Comparison of ENCODE assay signal across 8 cellular contexts in genomic region chr11:57459112-57460016, GRCh38. TPM values are rescaled to one million over a fixed set of nuclear protein-coding genes. Genes with fewer than 3 reads are reported as not detected.
DNase-seq lines count a peak whose midpoint lies in the region; ATAC-seq and TF ChIP-seq lines count a peak whose summit lies in the region.

No MANE protein-coding gene starts in this region.

- peak overlapping the region; percentile 83 for H3K27ac Mint-ChIP-seq in T-helper 17 cell
- no peak overlapping the region for H3K27ac Mint-ChIP-seq in endodermal cell

- H3K4me1 Mint-ChIP-seq in T-helper 17 cell (peaks cover 23% of the 10 kb centered on the region), endodermal cell (peaks cover 22% of the 10 kb centered on the region)

- peaks cover 98% of the 10 kb centered on the region for H3K27me3 ChIP-seq in endodermal cell (ENCODE audit: control insufficient read depth, insufficient read depth, low read length, poor library complexity, severe bottlenecking)
- peaks cover 75% of the 10 kb centered on the region for H3K27me3 ChIP-seq in neutrophil
- peaks cover 75% of the 10 kb centered on the region for H3K27me3 ChIP-seq in gastroesophageal sphincter

- H3K9me3 ChIP-seq in T-helper 17 cell (ENCODE audit: control insufficient read depth, low read length, poor library complexity, severe bottlenecking) (no peaks in the 10 kb centered on the region), endodermal cell (ENCODE audit: control insufficient read depth, low read length) (no peaks in the 10 kb centered on the region), neutrophil (no peaks in the 10 kb centered on the region), gastroesophageal sphincter (no peaks in the 10 kb centered on the region)

- H3K4me3 Mint-ChIP-seq in T-helper 17 cell (peak overlapping the region; percentile 96), endodermal cell (peak overlapping the region; percentile 60)

- peak; percentile 39 for ATAC-seq in T-helper 17 cell
- ATAC-seq in gastroesophageal sphincter: no peak

- H3K4me1 ChIP-seq in endodermal cell (ENCODE audit: control insufficient read depth, insufficient read depth, low read length) (peaks cover 1% of the 10 kb centered on the region), neutrophil (ENCODE audit: control insufficient read depth in 1 of 2, insufficient read depth in 1 of 2, low read depth in 1 of 2, low read length in 1 of 2) (peaks cover 34 to 43% of the 10 kb centered on the region in 2 experiments), gastroesophageal sphincter (peaks cover 0 to 46% (median 27%) of the 10 kb centered on the region in 3 donors)

- H3K27me3 Mint-ChIP-seq in T-helper 17 cell (peaks cover 31% of the 10 kb centered on the region), endodermal cell (ENCODE audit: insufficient read depth) (peaks cover 94% of the 10 kb centered on the region)

- H3K4me3 ChIP-seq in endodermal cell (ENCODE audit: low read length) (peak overlapping the region; percentile 62), neutrophil (ENCODE audit: low read depth in 1 of 2, low read length in 1 of 2) (peak overlapping the region; percentile 51 to 66), gastroesophageal sphincter (peak overlapping the region in 1 of 2 donors; percentile 52)

- H3K36me3 Mint-ChIP-seq in T-helper 17 cell (ENCODE audit: low read depth) (peaks cover 5% of the 10 kb centered on the region), endodermal cell (ENCODE audit: low read depth) (no peaks in the 10 kb centered on the region)

- WGBS in endodermal cell (ENCODE audit: insufficient coverage in 1 of 2, insufficient read length in 1 of 2), 2 experiments: 0 to 1% methylated on average over 17 to 65 of the region's 65 CpGs
- 2 to 3% methylated on average over 12 to 22 of the region's 65 CpGs for WGBS in gastroesophageal sphincter (ENCODE audit: low coverage in 1 of 2), 2 donors

- H3K27ac ChIP-seq in endodermal cell (ENCODE audit: low read depth, low read length): no peak overlapping the region
- H3K27ac ChIP-seq in neutrophil: no peak overlapping the region
- H3K27ac ChIP-seq in gastroesophageal sphincter: no peak overlapping the region

- no peak overlapping the region for H3K9ac ChIP-seq in endodermal cell (ENCODE audit: extremely low read depth, low read length, poor library complexity, severe bottlenecking)

- no peaks in the 10 kb centered on the region for H3K36me3 ChIP-seq in endodermal cell (ENCODE audit: control insufficient read depth, insufficient read depth, low read length)
- no peaks in the 10 kb centered on the region for H3K36me3 ChIP-seq in neutrophil
- H3K36me3 ChIP-seq in gastroesophageal sphincter: no peaks in the 10 kb centered on the region

- no peak for TF ChIP-seq POLR2A in gastroesophageal sphincter (IDR thresholded peaks at IDR 0.05)

- no peaks in the 10 kb centered on the region for H3K9me3 Mint-ChIP-seq in endodermal cell

- TF ChIP-seq EP300 in gastroesophageal sphincter (IDR thresholded peaks at IDR 0.05): no peak

- DNase-seq in NOMO-1 (lab: John Stamatoyannopoulos, UW; ENCODE audit: unreplicated experiment in 2 of 2) (peak; percentile 10 to 22), NOMO-1 treated with DMSO at 0.1 percent for 48 hours (lab: John Stamatoyannopoulos, UW; ENCODE audit: unreplicated experiment) (no peak), T-helper 17 cell (peak in 2 of 3 donors; percentile 12 to 19), endodermal cell (peak; percentile 72), NCI-H1694 (lab: John Stamatoyannopoulos, UW) (no peak), mucosa of gallbladder (ENCODE audit: low spot score) (no peak)

- TF ChIP-seq CTCF in endodermal cell (conservative IDR thresholded peaks at IDR 0.05) (no peak), neutrophil (IDR thresholded peaks at IDR 0.05) (no peak), gastroesophageal sphincter (IDR thresholded peaks at IDR 0.05) (no peak)

RNA-seq across cellular contexts. Expression of gene RTN4RL2, which starts 1.0 kb away (rescaled TPM):
- under 1 TPM in 1 of 2 donors, not detected in 1; 0.23 TPM for total RNA-seq in T-helper 17 cell
- 1 to 10 TPM in 1 of 2 donors, under 1 TPM in 1; 0.97 to 1.5 TPM for total RNA-seq in endodermal cell
- polyA plus RNA-seq in endodermal cell (2013, experiment 1 of 2): 13.5 TPM
- 14.4 TPM for polyA plus RNA-seq in endodermal cell (2013, experiment 2 of 2)
- 1 to 10 TPM in 1 of 4 donors, under 1 TPM in 2, not detected in 1; 0.12 to 2.3 (median 0.27) TPM for total RNA-seq in gastroesophageal sphincter
- 19.2 TPM for total RNA-seq in mucosa of gallbladder

RNA-seq across cellular contexts. Expression of gene SLC43A3, which starts 32.4 kb away (rescaled TPM):
- total RNA-seq in T-helper 17 cell (10 to 100 TPM; 12.1 to 13.8 TPM), endodermal cell (10 to 100 TPM; 10.6 to 13.8 TPM), gastroesophageal sphincter (10 to 100 TPM; 40.9 to 75.9 (median 60.0) TPM), mucosa of gallbladder (39.5 TPM)
- 14.6 TPM for polyA plus RNA-seq in endodermal cell (2013, experiment 1 of 2)
- polyA plus RNA-seq in endodermal cell (2013, experiment 2 of 2): 14.1 TPM

RNA-seq across cellular contexts. Expression of gene SLC43A1, which starts 56.1 kb away (rescaled TPM):
- 1 to 10 TPM; 7.8 to 8.0 TPM for total RNA-seq in T-helper 17 cell
- total RNA-seq in endodermal cell: 1 to 10 TPM; 8.4 to 9.1 TPM
- 4.0 TPM for polyA plus RNA-seq in endodermal cell (2013, experiment 1 of 2)
- polyA plus RNA-seq in endodermal cell (2013, experiment 2 of 2): 2.1 TPM
- total RNA-seq in gastroesophageal sphincter: 10 to 100 TPM; 14.8 to 36.6 (median 19.7) TPM
- total RNA-seq in mucosa of gallbladder: 89.5 TPM

Comparison
In these comparisons a context has a peak if more than half of its experiments do, and no peak if none do; other contexts are left out.
1. DNase-seq: peak in NOMO-1 (2 of 2), T-helper 17 cell (2 of 3) and endodermal cell (single experiment); none in NOMO-1 treated with DMSO at 0.1 percent for 48 hours (single experiment), NCI-H1694 (single experiment) and mucosa of gallbladder (single experiment).